In the genomic region with DNA sequence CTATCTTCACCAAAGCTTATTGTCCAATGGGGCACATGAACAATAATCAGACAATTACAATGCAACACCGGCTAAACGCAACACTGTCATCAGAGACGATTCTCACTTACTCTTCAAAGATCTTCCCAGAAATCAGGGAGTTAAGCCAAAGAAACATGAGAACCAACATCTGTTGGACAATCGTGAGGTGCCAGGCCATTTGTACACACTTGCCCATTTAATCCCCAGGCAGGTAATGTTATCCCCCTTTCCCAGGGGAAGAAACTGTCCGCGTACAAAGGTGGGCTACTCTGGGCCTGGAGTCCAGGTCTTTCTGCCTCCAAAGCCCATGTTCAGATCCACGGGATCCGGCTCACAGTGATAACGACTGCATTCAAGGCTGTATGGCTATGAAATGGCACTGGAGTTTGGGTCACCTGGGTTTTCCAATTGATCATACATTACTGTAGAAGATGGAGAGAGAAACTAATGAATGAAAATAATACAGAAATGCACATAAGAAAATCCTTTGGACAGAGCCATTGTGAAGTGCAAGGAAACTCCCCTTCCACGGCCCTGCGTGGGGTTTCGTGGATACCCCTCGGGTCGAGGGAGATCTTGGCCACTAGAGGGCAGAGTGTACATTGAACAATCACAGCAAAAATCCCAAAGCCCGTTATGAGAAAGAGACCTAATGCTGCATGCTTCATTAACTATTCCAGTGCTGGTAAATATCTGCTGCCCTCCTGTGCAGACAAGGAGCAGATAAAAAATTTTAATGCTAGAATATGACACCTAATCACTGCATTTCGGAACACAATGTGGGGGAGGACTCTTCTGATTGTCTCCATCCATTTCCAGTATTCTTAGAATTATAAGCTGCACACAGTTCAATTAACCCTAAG, we compare ENCODE assay signal across 8 cellular contexts.
DNase-seq lines count a peak whose midpoint lies in the region; ATAC-seq, FAIRE-seq and TF ChIP-seq lines count a peak whose summit lies in the region.

No MANE protein-coding gene starts in this region.

- POLR2A ChIA-PET in HepG2 (lab: Yijun Ruan, JAX), result interaction anchor here (1.2 kb wide), 1 partner anchor 259 kb away, joined by 4 read pairs; no protein-coding TSS in a partner anchor

- no TSS peak for BruUV-seq in HepG2 (replicated peaks; lab: Mats Ljungman, UMichigan)

- TF ChIP-seq CTCF in WERI-Rb-1 (IDR thresholded peaks at IDR 0.05; ENCODE audit: low read depth, low read length) (peak; percentile 81), HepG2 (CRISPR knock-in tag; IDR thresholded peaks at IDR 0.05) (peak; percentile 96)

- no peaks in the 10 kb centered on the region for H4K20me1 ChIP-seq in HepG2 (ENCODE audit: insufficient read depth, low read length)

- H3K27me3 ChIP-seq in WERI-Rb-1 (ENCODE audit: insufficient read depth, low read depth, severe bottlenecking) (no peaks in the 10 kb centered on the region), HepG2 (ENCODE audit: control insufficient read depth in 1 of 2, insufficient read depth in 2 of 2, low read length in 2 of 2) (peaks cover 5 to 26% of the 10 kb centered on the region in 2 experiments; a peak in 3 of 5 replicates)

- TF ChIP-seq POLR2A in HepG2 (IDR thresholded peaks at IDR 0.05; ENCODE audit: insufficient read depth in 1 of 2, low read depth in 2 of 2, low read length in 2 of 2), result no peak

- TF ChIP-seq EP300 in HepG2 (IDR thresholded peaks at IDR 0.05; ENCODE audit: low read depth in 2 of 2, low read length in 2 of 2) (no peak), HepG2 (CRISPR knock-in tag; IDR thresholded peaks at IDR 0.05; ENCODE audit: borderline replicate concordance) (no peak)

- H3K9me3 ChIP-seq in WERI-Rb-1 (ENCODE audit: severe bottlenecking), result no peaks in the 10 kb centered on the region
- no peaks in the 10 kb centered on the region for H3K9me3 ChIP-seq in HepG2 (ENCODE audit: low read length)

- no peaks in the 10 kb centered on the region for H3K79me2 ChIP-seq in HepG2 (ENCODE audit: insufficient read depth, low read length)

- no peak overlapping the region for H3K27ac ChIP-seq in WERI-Rb-1
- H3K27ac ChIP-seq in HepG2 (ENCODE audit: extremely low read length, insufficient read depth, low read length), result no peak overlapping the region

- peak; percentile 55 for ATAC-seq in GM19351 (IDR thresholded peaks at IDR 0.05; ENCODE audit: unreplicated experiment)
- ATAC-seq in HepG2, result peak; percentile 85
- ATAC-seq in HG03460 (IDR thresholded peaks at IDR 0.05; ENCODE audit: unreplicated experiment), result no peak

- peak; percentile 64 for FAIRE-seq in HepG2 (lab: Jason Lieb, UNC)

- H2AFZ ChIP-seq in HepG2 (ENCODE audit: low read length), result no peak overlapping the region

- CTCF ChIA-PET in HepG2 (lab: Yijun Ruan, JAX; ENCODE audit: low intra/inter-chr PET ratio, low total read pairs), result interaction anchor here (0.6 to 4.8 kb wide), 7 partner anchors 10 to 1263 kb away, joined by 3 to 73 read pairs (median 8); no protein-coding TSS in a partner anchor

- intact Hi-C loops in HepG2 (cut with micrococcal nuclease; ENCODE audit: unreplicated experiment), result loop anchor here (1.0 to 10.0 kb wide), 6 partner anchors 259 to 1263 kb away; no protein-coding TSS in a partner anchor

- DNase-seq in C1 segment of cervical spinal cord (lab: John Stamatoyannopoulos, UW), result peak in 8 of 14 donors; percentile 10 to 53 (median 37)
- peak; percentile 100 for DNase-seq in NCI-H2029 treated with DMSO at 0.1 percent for 48 hours (lab: John Stamatoyannopoulos, UW)
- DNase-seq in WERI-Rb-1, result peak; percentile 60
- DNase-seq in cerebellar cortex (ENCODE audit: low spot score), result peak; percentile 44
- DNase-seq in HepG2 (ENCODE audit: low spot score), result peak; percentile 58
- DNase-seq in stimulated activated CD8-positive, alpha-beta memory T cell treated with anti-CD3 and anti-CD28 coated beads, Interleukin-12 subunit alpha, Interleukin-12 subunit beta, amount 100 ng/mL, for 24 hours (ENCODE audit: extremely low read depth), result peak; percentile 1

- H3K4me2 ChIP-seq in HepG2 (ENCODE audit: low read depth, low read length), result no peak overlapping the region

- no peaks in the 10 kb centered on the region for H3K4me1 ChIP-seq in HepG2 (ENCODE audit: insufficient read depth, low read length)

- no peak overlapping the region for H3K9ac ChIP-seq in HepG2 (ENCODE audit: insufficient read depth, low read depth, low read length)

- TF ChIP-seq RAD21 in HepG2 (CRISPR knock-in tag; IDR thresholded peaks at IDR 0.05), result peak; percentile 87

- H3K36me3 ChIP-seq in WERI-Rb-1, result no peaks in the 10 kb centered on the region
- no peaks in the 10 kb centered on the region for H3K36me3 ChIP-seq in HepG2 (replicated peaks in 1 of 2; ENCODE audit: control insufficient read depth in 1 of 2, insufficient read depth in 2 of 2, low read length in 2 of 2)

- H3K4me3 ChIP-seq in WERI-Rb-1 (ENCODE audit: low read depth, low read length), result no peak overlapping the region
- H3K4me3 ChIP-seq in HepG2 (replicated peaks in 1 of 3; ENCODE audit: insufficient read depth in 1 of 3, low read depth in 2 of 3, low read length in 3 of 3), result no peak overlapping the region

- 36% methylated on average over 16 of the region's 16 CpGs for WGBS in HepG2 (ENCODE audit: low lambda C conversion rate)

- in situ Hi-C loops in HepG2 (cut with HindIII; ENCODE audit: extremely low pct_ligation_motif_present, low pct_unique_long_range_greater_than_20kb), result loop anchor here (5.0 kb wide), 3 partner anchors 263 to 463 kb away; no protein-coding TSS in a partner anchor

TF ChIP-seq in HepG2, 621 proteins besides CTCF, POLR2A, EP300 and RAD21 (continues in another document):
- TF ChIP-seq ATRX (CRISPR knock-in tag; IDR thresholded peaks at IDR 0.05; ENCODE audit: borderline replicate concordance), result no peak
- TF ChIP-seq ZNF232 (CRISPR knock-in tag; IDR thresholded peaks at IDR 0.05; ENCODE audit: borderline replicate concordance), result no peak
- no peak for TF ChIP-seq NCOA1 (CRISPR knock-in tag; IDR thresholded peaks at IDR 0.05)
- 0 out of 2 replicates have a peak, but pooled peaks have one; percentile 56 for TF ChIP-seq ZMAT5 (CRISPR knock-in tag; IDR thresholded peaks at IDR 0.05; ENCODE audit: borderline replicate concordance, low read depth)
- peak; percentile 97 for TF ChIP-seq SMC3 (IDR thresholded peaks at IDR 0.05; ENCODE audit: low read length)
- TF ChIP-seq SALL2 (CRISPR knock-in tag; IDR thresholded peaks at IDR 0.05), result no peak
- TF ChIP-seq ZNF329 (CRISPR knock-in tag; IDR thresholded peaks at IDR 0.05; ENCODE audit: low read depth), result no peak
- no peak for TF ChIP-seq AGO1 (IDR thresholded peaks at IDR 0.05; ENCODE audit: low read depth, low read length, poor library complexity, severe bottlenecking)
- no peak for TF ChIP-seq ZSCAN20 (CRISPR knock-in tag; IDR thresholded peaks at IDR 0.05; ENCODE audit: borderline replicate concordance)
- no peak; the same call in 1 of the 2 replicates for TF ChIP-seq BCL6 (CRISPR knock-in tag; IDR thresholded peaks at IDR 0.05)
- TF ChIP-seq RNF219 (CRISPR knock-in tag; IDR thresholded peaks at IDR 0.05), result no peak
- peak; percentile 35; the same call in 1 of the 2 replicates for TF ChIP-seq ZNF614 (CRISPR knock-in tag; IDR thresholded peaks at IDR 0.05; ENCODE audit: borderline replicate concordance)
- no peak for TF ChIP-seq ZNF33A (CRISPR knock-in tag; IDR thresholded peaks at IDR 0.05; ENCODE audit: borderline replicate concordance)
- no peak for TF ChIP-seq NR3C1 (CRISPR knock-in tag; IDR thresholded peaks at IDR 0.05)
- TF ChIP-seq ZBTB7B (CRISPR knock-in tag; IDR thresholded peaks at IDR 0.05), result 0 out of 2 replicates have a peak, but pooled peaks have one; percentile 41
- TF ChIP-seq RAD51 (IDR thresholded peaks at IDR 0.05; ENCODE audit: borderline replicate concordance), result no peak
- TF ChIP-seq PHF8 (CRISPR knock-in tag; IDR thresholded peaks at IDR 0.05), result no peak
- TF ChIP-seq ZNF501 (CRISPR knock-in tag; IDR thresholded peaks at IDR 0.05), result no peak; the same call in 1 of the 2 replicates
- peak; percentile 99 for TF ChIP-seq ZNF652 (CRISPR knock-in tag; IDR thresholded peaks at IDR 0.05; ENCODE audit: borderline replicate concordance, low read depth)
- TF ChIP-seq ESRRA (CRISPR knock-in tag; IDR thresholded peaks at IDR 0.05; ENCODE audit: low read depth), result no peak
- TF ChIP-seq BHLHE40 (IDR thresholded peaks at IDR 0.05; ENCODE audit: low read length), result no peak
- TF ChIP-seq XRCC5 (optimal IDR thresholded peaks at IDR 0.05; ENCODE audit: low read length), result peak; percentile 82
- TF ChIP-seq THYN1 (CRISPR knock-in tag; IDR thresholded peaks at IDR 0.05; ENCODE audit: borderline replicate concordance, low read depth), result no peak
- no peak for TF ChIP-seq ZSCAN12 (CRISPR knock-in tag; IDR thresholded peaks at IDR 0.05)
- TF ChIP-seq ADNP (CRISPR knock-in tag; IDR thresholded peaks at IDR 0.05), result no peak
- TF ChIP-seq RBM22 (optimal IDR thresholded peaks at IDR 0.05; ENCODE audit: low read length), result no peak
- no peak for TF ChIP-seq ZMYM2 (CRISPR knock-in tag; IDR thresholded peaks at IDR 0.05)
- TF ChIP-seq MBNL3 (CRISPR knock-in tag; conservative IDR thresholded peaks at IDR 0.05), result no peak
- TF ChIP-seq ZNF773 (CRISPR knock-in tag; IDR thresholded peaks at IDR 0.05; ENCODE audit: borderline replicate concordance), result 0 out of 2 replicates have a peak, but pooled peaks have one; percentile 21
- TF ChIP-seq ZNF792 (CRISPR knock-in tag; IDR thresholded peaks at IDR 0.05), result peak; percentile 67; the same call in 1 of the 2 replicates

Comparison
In these comparisons a context has a peak if more than half of its experiments do, and no peak if none do; other contexts are left out.
1. DNase-seq: peak in every context shown above with its lines; median percentile 100 in NCI-H2029 treated with DMSO at 0.1 percent for 48 hours; 60 in WERI-Rb-1; 58 in HepG2; 44 in cerebellar cortex; 37 in C1 segment of cervical spinal cord; 1 in stimulated activated CD8-positive, alpha-beta memory T cell treated with anti-CD3 and anti-CD28 coated beads, Interleukin-12 subunit alpha, Interleukin-12 subunit beta, amount 100 ng/mL, for 24 hours.